ENCODE assay signal across 20 cellular contexts in genomic region chr10:35219292-35219691, GRCh38.
DNase-seq lines count a peak whose midpoint lies in the region; ATAC-seq lines count a peak whose summit lies in the region.
"Had no signal": no experiment of that assay in that cellular context is flagged by ENCODE, and none has a peak within 500 bp of the region (broad histone marks: within the 10 kb centered on the region; RNA-seq: fewer than 3 reads in every experiment).

No MANE protein-coding gene starts in this region.

- no peaks in the 10 kb centered on the region for H3K9me3 Mint-ChIP-seq in activated T-cell treated with anti-CD3 and anti-CD28 coated beads, Interleukin-2, amount 50 U/mL, for 72 hours
- H3K9me3 Mint-ChIP-seq in naive thymus-derived CD4-positive, alpha-beta T cell: no peaks in the 10 kb centered on the region
- H3K9me3 Mint-ChIP-seq: CD8-positive, alpha-beta T cell; memory B cell; type B pancreatic cell had no signal

- H3K4me1 Mint-ChIP-seq in activated T-cell treated with anti-CD3 and anti-CD28 coated beads, Interleukin-2, amount 50 U/mL, for 72 hours (ENCODE audit: low read depth): peaks cover 57% of the 10 kb centered on the region
- H3K4me1 Mint-ChIP-seq in naive thymus-derived CD4-positive, alpha-beta T cell: peaks cover 3 to 43% (median 10%) of the 10 kb centered on the region in 7 donors

- no peaks in the 10 kb centered on the region for H3K27me3 ChIP-seq in naive thymus-derived CD4-positive, alpha-beta T cell (ENCODE audit: control insufficient read depth in 2 of 2, insufficient read depth in 2 of 2, low read length in 2 of 2)
- H3K27me3 ChIP-seq: ovary had no signal

- peak overlapping the region; percentile 80 to 82 for H3K4me3 Mint-ChIP-seq in activated T-cell treated with anti-CD3 and anti-CD28 coated beads, Interleukin-2, amount 50 U/mL, for 72 hours
- peak overlapping the region in 2 of 10 donors; percentile 21 to 33 for H3K4me3 Mint-ChIP-seq in naive thymus-derived CD4-positive, alpha-beta T cell
- H3K4me3 Mint-ChIP-seq: CD8-positive, alpha-beta T cell; memory B cell; type B pancreatic cell had no signal

- intact Hi-C loops in naive thymus-derived CD4-positive, alpha-beta T cell (cut with micrococcal nuclease): loop anchor here (2.0 to 5.0 kb wide), 3 partner anchors 70 to 207 kb away; partner anchors contain the start of gene CCNY (in 2 of the 2)

- H3K36me3 ChIP-seq in naive thymus-derived CD4-positive, alpha-beta T cell (ENCODE audit: control insufficient read depth in 2 of 3, insufficient read depth in 3 of 3, low read length in 3 of 3): no peaks in the 10 kb centered on the region
- H3K36me3 ChIP-seq: esophagus squamous epithelium, ovary had no signal

- H3K27ac Mint-ChIP-seq in activated T-cell treated with anti-CD3 and anti-CD28 coated beads, Interleukin-2, amount 50 U/mL, for 72 hours: peak overlapping the region; percentile 81
- H3K27ac Mint-ChIP-seq in naive thymus-derived CD4-positive, alpha-beta T cell: peak overlapping the region in 6 of 9 donors; percentile 47 to 91 (median 64)
- H3K27ac Mint-ChIP-seq: CD8-positive, alpha-beta T cell had no signal

- no peak overlapping the region for H3K4me3 ChIP-seq in naive thymus-derived CD4-positive, alpha-beta T cell (ENCODE audit: low read length)
- H3K4me3 ChIP-seq: esophagus squamous epithelium, ovary had no signal

- CTCF ChIA-PET in naive thymus-derived CD4-positive, alpha-beta T cell (lab: Charles Lee): interaction anchor here (0.6 to 5.8 kb wide), 6 partner anchors 10 to 225 kb away, joined by 3 to 118 read pairs (median 3); partner anchors contain the start of gene CREM

- H3K4me1 ChIP-seq in naive thymus-derived CD4-positive, alpha-beta T cell (ENCODE audit: control insufficient read depth in 2 of 2, insufficient read depth in 2 of 2, low read length in 2 of 2): no peaks in the 10 kb centered on the region

- no peaks in the 10 kb centered on the region for H3K27me3 Mint-ChIP-seq in activated T-cell treated with anti-CD3 and anti-CD28 coated beads, Interleukin-2, amount 50 U/mL, for 72 hours (ENCODE audit: low read depth)
- no peaks in the 10 kb centered on the region for H3K27me3 Mint-ChIP-seq in naive thymus-derived CD4-positive, alpha-beta T cell
- H3K27me3 Mint-ChIP-seq: type B pancreatic cell had no signal

- DNase-seq in activated naive CD4-positive, alpha-beta T cell treated with Interleukin-2 at 50 U/mL for 16 hours: peak; percentile 43
- DNase-seq in activated naive CD4-positive, alpha-beta T cell (lab: John Stamatoyannopoulos, UW): no peak
- DNase-seq in NCI-H2171 treated with DMSO at 0.1 percent for 48 hours (lab: John Stamatoyannopoulos, UW) (peak; percentile 53), GOT3 (lab: John Stamatoyannopoulos, UW) (no peak), iPS-NIHi7 (ENCODE audit: extremely low spot score) (no peak)
- DNase-seq in activated T-cell treated with anti-CD3 and anti-CD28 coated beads, Interleukin-2, amount 50 U/mL, for 72 hours: peak in 1 of 2 donors; percentile 43
- DNase-seq in naive thymus-derived CD4-positive, alpha-beta T cell: no peak
- DNase-seq: aorta; CD8-positive, alpha-beta T cell; DMS153; esophagus squamous epithelium; NCI-H1092 treated with DMSO at 0.1 percent for 48 hours; NCI-H2081; NCI-H510A treated with DMSO at 0.1 percent for 48 hours; ovary; right cardiac atrium; RPMI8226 had no signal

- H3K27ac ChIP-seq in naive thymus-derived CD4-positive, alpha-beta T cell (ENCODE audit: low read depth, low read length): no peak overlapping the region
- H3K27ac ChIP-seq: esophagus squamous epithelium, ovary had no signal

- ATAC-seq in activated T-cell treated with anti-CD3 and anti-CD28 coated beads, Interleukin-2, amount 50 U/mL, for 72 hours (replicated peaks in 1 of 2): peak; percentile 57 to 59
- ATAC-seq in naive thymus-derived CD4-positive, alpha-beta T cell: no peak
- ATAC-seq in esophagus mucosa: no peak

- POLR2A ChIA-PET in naive thymus-derived CD4-positive, alpha-beta T cell (lab: Charles Lee): interaction anchor here (0.7 to 1.0 kb wide), 3 partner anchors 23 to 99 kb away, joined by 3 to 4 read pairs (median 3); no protein-coding TSS in a partner anchor

- no peaks in the 10 kb centered on the region for H3K36me3 Mint-ChIP-seq in activated T-cell treated with anti-CD3 and anti-CD28 coated beads, Interleukin-2, amount 50 U/mL, for 72 hours (ENCODE audit: insufficient read depth in 2 of 2)
- H3K36me3 Mint-ChIP-seq in naive thymus-derived CD4-positive, alpha-beta T cell: peaks cover 0 to 2% (median 0%) of the 10 kb centered on the region in 5 donors
- H3K36me3 Mint-ChIP-seq: CD8-positive, alpha-beta T cell; memory B cell; type B pancreatic cell had no signal

- no peaks in the 10 kb centered on the region for H3K9me3 ChIP-seq in naive thymus-derived CD4-positive, alpha-beta T cell (ENCODE audit: control insufficient read depth in 2 of 3, low read length in 3 of 3)
- H3K9me3 ChIP-seq: esophagus squamous epithelium, ovary had no signal

Comparison
In these comparisons a context has a peak if more than half of its experiments do, and no peak if none do; other contexts are left out.
1. DNase-seq: peak in activated naive CD4-positive, alpha-beta T cell treated with Interleukin-2 at 50 U/mL for 16 hours (single experiment) and NCI-H2171 treated with DMSO at 0.1 percent for 48 hours (single experiment); none in activated naive CD4-positive, alpha-beta T cell (0 of 4), naive thymus-derived CD4-positive, alpha-beta T cell (0 of 9), GOT3 (single experiment) and iPS-NIHi7 (single experiment).
2. ATAC-seq: peak in activated T-cell treated with anti-CD3 and anti-CD28 coated beads, Interleukin-2, amount 50 U/mL, for 72 hours (2 of 2); none in naive thymus-derived CD4-positive, alpha-beta T cell (single experiment) and esophagus mucosa (single experiment).